ENCODE assay signal across 11 cellular contexts in the genomic region with DNA sequence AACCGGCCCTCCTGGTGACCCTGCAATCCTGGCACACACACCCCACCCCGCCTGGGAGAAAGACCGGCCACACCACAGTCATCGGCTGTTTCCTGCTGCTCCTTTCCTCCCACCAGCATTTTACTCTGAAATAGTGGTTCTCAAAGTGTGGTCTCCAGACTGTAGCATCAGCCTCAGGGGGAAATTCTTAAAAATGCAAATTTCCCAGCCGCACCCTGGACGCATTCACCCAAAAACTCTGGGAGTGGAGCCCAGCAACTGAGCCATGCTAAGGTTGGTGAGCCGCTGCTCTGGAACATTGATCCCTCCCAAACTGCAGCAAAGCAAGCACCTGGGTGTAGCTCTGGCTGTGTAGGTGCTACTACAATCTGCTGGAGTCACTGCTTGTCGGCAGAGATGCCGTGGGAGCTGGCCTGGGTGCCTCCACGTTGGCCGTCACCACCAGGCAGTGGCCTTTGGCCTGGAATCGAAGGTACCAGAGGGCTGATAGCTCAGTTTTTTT. TPM values are rescaled to one million over a fixed set of nuclear protein-coding genes. Genes with fewer than 3 reads are reported as not detected.
DNase-seq lines count a peak whose midpoint lies in the region; ATAC-seq and TF ChIP-seq lines count a peak whose summit lies in the region.
"Had no signal": no experiment of that assay in that cellular context is flagged by ENCODE, and none has a peak within 500 bp of the region (broad histone marks: within the 10 kb centered on the region; RNA-seq: fewer than 3 reads in every experiment).

No MANE protein-coding gene starts in this region.

- H3K4me3 Mint-ChIP-seq in IgD-negative memory B cell: peak overlapping the region in 3 of 4 donors; percentile 80 to 92 (median 83)
- peak overlapping the region; percentile 77 to 85 for H3K4me3 Mint-ChIP-seq in effector memory CD8-positive, alpha-beta T cell

- intact Hi-C loops in sciatic nerve (cut with DNase I): loop anchor here (5.0 kb wide), 1 partner anchor 450 kb away; no protein-coding TSS in a partner anchor

- H3K9me3 Mint-ChIP-seq in IgD-negative memory B cell: no peaks in the 10 kb centered on the region
- H3K9me3 Mint-ChIP-seq in effector memory CD8-positive, alpha-beta T cell: no peaks in the 10 kb centered on the region

- peak overlapping the region in 1 of 3 donors; percentile 77 for H3K27ac Mint-ChIP-seq in IgD-negative memory B cell
- H3K27ac Mint-ChIP-seq in effector memory CD8-positive, alpha-beta T cell: peak overlapping the region; percentile 21 to 70

- no peak for TF ChIP-seq CTCF in GM10248 (IDR thresholded peaks at IDR 0.05; ENCODE audit: control extremely low read depth, extremely low read depth, low read depth, missing control alignments)

- H3K27me3 Mint-ChIP-seq in IgD-negative memory B cell: peaks cover 2% of the 10 kb centered on the region
- no peaks in the 10 kb centered on the region for H3K27me3 Mint-ChIP-seq in effector memory CD8-positive, alpha-beta T cell

- DNase-seq in GM10248 (ENCODE audit: extremely low spot score): peak; percentile 32
- no peak for DNase-seq in effector memory CD8-positive, alpha-beta T cell
- DNase-seq in sciatic nerve (ENCODE audit: low spot score): no peak
- no peak for DNase-seq in NCI-H2029 (lab: John Stamatoyannopoulos, UW)
- DNase-seq in NCI-H774 (lab: John Stamatoyannopoulos, UW): no peak
- no peak for DNase-seq in NCI-H2081 treated with DMSO at 0.1 percent for 48 hours (lab: John Stamatoyannopoulos, UW)
- DNase-seq: activated CD4-positive, alpha-beta T cell treated with anti-CD3 and anti-CD28 coated beads for 1 hour; NCI-H1930 had no signal

- CTCF ChIA-PET in GM10248 (lab: Yijun Ruan, JAX): interaction anchor here (0.6 to 4.0 kb wide), 52 partner anchors 9 to 545 kb away, joined by 3 to 133 read pairs (median 5); a partner anchor contains a TSS

- peak; percentile 30 for ATAC-seq in effector memory CD8-positive, alpha-beta T cell (replicated peaks)
- ATAC-seq in sciatic nerve (peak; percentile 15), GM21367 (IDR thresholded peaks at IDR 0.05; ENCODE audit: unreplicated experiment) (no peak)

- H3K4me1 Mint-ChIP-seq in IgD-negative memory B cell: peaks cover 9 to 13% (median 11%) of the 10 kb centered on the region in 3 donors
- H3K4me1 Mint-ChIP-seq in effector memory CD8-positive, alpha-beta T cell (ENCODE audit: low read depth in 2 of 2): peaks cover 6 to 11% of the 10 kb centered on the region in 2 donors

- peaks cover 3% of the 10 kb centered on the region for H3K36me3 Mint-ChIP-seq in IgD-negative memory B cell
- peaks cover 4% of the 10 kb centered on the region for H3K36me3 Mint-ChIP-seq in effector memory CD8-positive, alpha-beta T cell (ENCODE audit: insufficient read depth)

- POLR2A ChIA-PET in GM10248 (lab: Yijun Ruan, JAX): no interaction called here

RNA-seq across cellular contexts. Expression of a gene that starts 38.4 kb away (rescaled TPM):
- not detected for polyA plus RNA-seq in IgD-negative memory B cell
- not detected for total RNA-seq in sciatic nerve
- polyA plus RNA-seq: ovary had no signal
